Comparison of ENCODE assay signal across 2 cellular contexts in the genomic region with DNA sequence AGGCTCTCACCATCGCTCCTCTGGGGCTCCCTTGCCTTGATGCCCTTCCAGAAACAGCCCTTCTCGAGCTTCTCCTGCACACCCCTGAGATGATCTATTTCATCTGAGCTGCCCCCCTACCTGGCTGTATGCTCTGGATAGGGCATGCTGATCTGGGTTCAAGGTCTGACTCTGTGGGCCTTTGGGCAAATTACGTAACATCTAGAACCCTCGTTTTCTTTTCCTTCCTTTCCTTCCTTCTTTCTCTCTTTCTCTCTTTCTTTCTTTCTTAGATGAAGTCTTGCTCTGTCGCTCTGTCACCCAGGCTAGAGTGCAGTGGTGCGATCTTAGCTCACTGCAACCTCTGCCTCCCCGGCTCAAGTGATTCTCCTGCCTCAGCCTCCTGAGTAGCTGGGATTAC.
TF ChIP-seq lines count a peak whose summit lies in the region.

No MANE protein-coding gene starts in this region.

TF ChIP-seq in IMR-90, 13 proteins besides CTCF, POLR2A, EP300 and RAD21:
- TF ChIP-seq FOS (IDR thresholded peaks at IDR 0.05; ENCODE audit: low read depth, low read length) (no peak), CEBPB (IDR thresholded peaks at IDR 0.05; ENCODE audit: low read depth, low read length) (peak; percentile 44)

TF ChIP-seq in K562, 482 proteins besides CTCF, POLR2A, EP300 and RAD21:
- TF ChIP-seq CEBPG (CRISPR knock-in tag; IDR thresholded peaks at IDR 0.05) = no peak
- TF ChIP-seq CEBPG (tag; conservative IDR thresholded peaks at IDR 0.05 in 1 of 2, IDR thresholded peaks at IDR 0.05 in 1 of 2) = 0 out of 4 replicates have a peak, but pooled peaks of 1 of the 2 experiments have one; percentile 12
- TF ChIP-seq STAT5B (CRISPR knock-in tag; IDR thresholded peaks at IDR 0.05) = no peak
- TF ChIP-seq KLF6 (CRISPR knock-in tag; IDR thresholded peaks at IDR 0.05; ENCODE audit: borderline replicate concordance) = no peak
- no peak for TF ChIP-seq THRB (CRISPR knock-in tag; conservative IDR thresholded peaks at IDR 0.05)
- no peak for TF ChIP-seq YBX1 (IDR thresholded peaks at IDR 0.05)
- TF ChIP-seq CEBPB (tag; IDR thresholded peaks at IDR 0.05) = peak; percentile 30; the same call in 1 of the 2 replicates
TF ChIP-seq in K562: peak in this region for 2.
